In the genomic region with DNA sequence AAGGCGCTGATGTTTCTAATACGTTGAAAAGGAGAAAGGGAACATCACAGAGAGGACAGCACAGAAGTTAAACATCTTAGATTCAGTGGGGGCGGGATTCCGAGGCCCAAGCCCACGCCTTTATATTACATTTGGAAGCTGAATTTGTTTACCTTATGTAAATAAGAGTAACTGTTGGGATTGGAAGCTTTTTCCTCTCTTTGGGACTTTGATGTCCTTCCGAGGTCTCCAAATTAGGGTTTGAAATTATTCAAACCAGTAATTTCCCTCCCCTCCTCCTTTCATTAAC, we compare ENCODE assay signal across 1 cellular context.
TF ChIP-seq lines count a peak whose summit lies in the region.

No MANE protein-coding gene starts in this region.

TF ChIP-seq in HepG2, 621 proteins besides CTCF, POLR2A, EP300 and RAD21 (continued from another document and continues in another):
- TF ChIP-seq, protein P1, sequence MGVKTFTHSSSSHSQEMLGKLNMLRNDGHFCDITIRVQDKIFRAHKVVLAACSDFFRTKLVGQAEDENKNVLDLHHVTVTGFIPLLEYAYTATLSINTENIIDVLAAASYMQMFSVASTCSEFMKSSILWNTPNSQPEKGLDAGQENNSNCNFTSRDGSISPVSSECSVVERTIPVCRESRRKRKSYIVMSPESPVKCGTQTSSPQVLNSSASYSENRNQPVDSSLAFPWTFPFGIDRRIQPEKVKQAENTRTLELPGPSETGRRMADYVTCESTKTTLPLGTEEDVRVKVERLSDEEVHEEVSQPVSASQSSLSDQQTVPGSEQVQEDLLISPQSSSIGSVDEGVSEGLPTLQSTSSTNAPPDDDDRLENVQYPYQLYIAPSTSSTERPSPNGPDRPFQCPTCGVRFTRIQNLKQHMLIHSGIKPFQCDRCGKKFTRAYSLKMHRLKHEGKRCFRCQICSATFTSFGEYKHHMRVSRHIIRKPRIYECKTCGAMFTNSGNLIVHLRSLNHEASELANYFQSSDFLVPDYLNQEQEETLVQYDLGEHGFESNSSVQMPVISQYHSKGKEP (CRISPR knock-in tag; IDR thresholded peaks at IDR 0.05), result no peak
- TF ChIP-seq ATF7-NPFF (CRISPR knock-in tag; IDR thresholded peaks at IDR 0.05; ENCODE audit: low read depth) (0 out of 2 replicates have a peak, but pooled peaks have one; percentile 12), PAWR (CRISPR knock-in tag; IDR thresholded peaks at IDR 0.05; ENCODE audit: borderline replicate concordance) (0 out of 2 replicates have a peak, but pooled peaks have one; percentile 5), ZNF788 (CRISPR knock-in tag; IDR thresholded peaks at IDR 0.05; ENCODE audit: borderline replicate concordance) (no peak), POLR2AphosphoS5 (IDR thresholded peaks at IDR 0.05; ENCODE audit: low read depth, low read length) (0 out of 2 replicates have a peak, but pooled peaks have one; percentile 59), RARA (CRISPR knock-in tag; IDR thresholded peaks at IDR 0.05) (no peak), PHF5A (CRISPR knock-in tag; IDR thresholded peaks at IDR 0.05; ENCODE audit: low read depth, unreplicated experiment) (peak; percentile 1), U2AF1 (optimal IDR thresholded peaks at IDR 0.05; ENCODE audit: low read depth, low read length) (no peak), SKI (IDR thresholded peaks at IDR 0.05; ENCODE audit: partially characterized antibody) (no peak), SRSF4 (IDR thresholded peaks at IDR 0.05; ENCODE audit: low read depth, low read length, poor library complexity, severe bottlenecking) (no peak), ZNF550 (CRISPR knock-in tag; IDR thresholded peaks at IDR 0.05; ENCODE audit: borderline replicate concordance) (no peak), ZSCAN29 (CRISPR knock-in tag; conservative IDR thresholded peaks at IDR 0.05) (no peak; the same call in 1 of the 2 replicates), ATAD3A (CRISPR knock-in tag; IDR thresholded peaks at IDR 0.05) (no peak), FOXC1 (CRISPR knock-in tag; IDR thresholded peaks at IDR 0.05; ENCODE audit: borderline replicate concordance) (no peak), NCOA1 (CRISPR knock-in tag; IDR thresholded peaks at IDR 0.05) (peak; percentile 11; the same call in 1 of the 2 replicates), MAZ (IDR thresholded peaks at IDR 0.05; ENCODE audit: borderline replicate concordance, low read depth, low read length) (no peak), MAZ (CRISPR knock-in tag; IDR thresholded peaks at IDR 0.05; ENCODE audit: low read depth) (peak; percentile 34; the same call in 1 of the 2 replicates), CEBPB (IDR thresholded peaks at IDR 0.05; ENCODE audit: borderline replicate concordance, low read depth, low read length) (no peak), ZNF34 (CRISPR knock-in tag; IDR thresholded peaks at IDR 0.05; ENCODE audit: borderline replicate concordance) (peak; percentile 72; the same call in 1 of the 2 replicates), ZNF772 (CRISPR knock-in tag; IDR thresholded peaks at IDR 0.05) (peak; percentile 18; the same call in 1 of the 2 replicates), ZBTB7A (CRISPR knock-in tag; IDR thresholded peaks at IDR 0.05) (no peak), ZNF124 (CRISPR knock-in tag; IDR thresholded peaks at IDR 0.05) (no peak), ZNF775 (CRISPR knock-in tag; IDR thresholded peaks at IDR 0.05; ENCODE audit: borderline replicate concordance) (peak; percentile 10; the same call in 1 of the 2 replicates), ZNF274 (CRISPR knock-in tag; IDR thresholded peaks at IDR 0.05) (no peak), GFI1 (CRISPR knock-in tag; IDR thresholded peaks at IDR 0.05; ENCODE audit: borderline replicate concordance) (peak; percentile 10; the same call in 1 of the 2 replicates), ZNF747 (CRISPR knock-in tag; IDR thresholded peaks at IDR 0.05; ENCODE audit: borderline replicate concordance) (peak; percentile 51; the same call in 1 of the 2 replicates), FOXP1 (IDR thresholded peaks at IDR 0.05) (no peak; the same call in 1 of the 2 replicates), FOXP1 (CRISPR knock-in tag; IDR thresholded peaks at IDR 0.05) (no peak), SNAI1 (CRISPR knock-in tag; IDR thresholded peaks at IDR 0.05; ENCODE audit: borderline replicate concordance) (no peak), ZNF33A (CRISPR knock-in tag; IDR thresholded peaks at IDR 0.05; ENCODE audit: borderline replicate concordance) (no peak), HCFC1 (IDR thresholded peaks at IDR 0.05; ENCODE audit: low read depth, low read length) (no peak), ZNF749 (CRISPR knock-in tag; IDR thresholded peaks at IDR 0.05; ENCODE audit: borderline replicate concordance) (0 out of 2 replicates have a peak, but pooled peaks have one; percentile 11), ZNF496 (CRISPR knock-in tag; IDR thresholded peaks at IDR 0.05; ENCODE audit: insufficient replicate concordance) (no peak), SOX13 (IDR thresholded peaks at IDR 0.05) (no peak; the same call in 1 of the 2 replicates), SOX13 (CRISPR knock-in tag; conservative IDR thresholded peaks at IDR 0.05 in 1 of 2, IDR thresholded peaks at IDR 0.05 in 1 of 2) (no peak), TRIM24 (CRISPR knock-in tag; IDR thresholded peaks at IDR 0.05) (no peak), NFIC (IDR thresholded peaks at IDR 0.05; ENCODE audit: low read length) (no peak), NFKB2 (CRISPR knock-in tag; IDR thresholded peaks at IDR 0.05; ENCODE audit: borderline replicate concordance) (no peak), ARHGAP35 (CRISPR knock-in tag; IDR thresholded peaks at IDR 0.05; ENCODE audit: borderline replicate concordance) (no peak), TSC22D2 (CRISPR knock-in tag; IDR thresholded peaks at IDR 0.05; ENCODE audit: borderline replicate concordance) (no peak)
- TF ChIP-seq, protein P2, sequence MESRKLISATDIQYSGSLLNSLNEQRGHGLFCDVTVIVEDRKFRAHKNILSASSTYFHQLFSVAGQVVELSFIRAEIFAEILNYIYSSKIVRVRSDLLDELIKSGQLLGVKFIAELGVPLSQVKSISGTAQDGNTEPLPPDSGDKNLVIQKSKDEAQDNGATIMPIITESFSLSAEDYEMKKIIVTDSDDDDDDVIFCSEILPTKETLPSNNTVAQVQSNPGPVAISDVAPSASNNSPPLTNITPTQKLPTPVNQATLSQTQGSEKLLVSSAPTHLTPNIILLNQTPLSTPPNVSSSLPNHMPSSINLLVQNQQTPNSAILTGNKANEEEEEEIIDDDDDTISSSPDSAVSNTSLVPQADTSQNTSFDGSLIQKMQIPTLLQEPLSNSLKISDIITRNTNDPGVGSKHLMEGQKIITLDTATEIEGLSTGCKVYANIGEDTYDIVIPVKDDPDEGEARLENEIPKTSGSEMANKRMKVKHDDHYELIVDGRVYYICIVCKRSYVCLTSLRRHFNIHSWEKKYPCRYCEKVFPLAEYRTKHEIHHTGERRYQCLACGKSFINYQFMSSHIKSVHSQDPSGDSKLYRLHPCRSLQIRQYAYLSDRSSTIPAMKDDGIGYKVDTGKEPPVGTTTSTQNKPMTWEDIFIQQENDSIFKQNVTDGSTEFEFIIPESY (CRISPR knock-in tag; IDR thresholded peaks at IDR 0.05), result no peak
- TF ChIP-seq, protein P3, sequence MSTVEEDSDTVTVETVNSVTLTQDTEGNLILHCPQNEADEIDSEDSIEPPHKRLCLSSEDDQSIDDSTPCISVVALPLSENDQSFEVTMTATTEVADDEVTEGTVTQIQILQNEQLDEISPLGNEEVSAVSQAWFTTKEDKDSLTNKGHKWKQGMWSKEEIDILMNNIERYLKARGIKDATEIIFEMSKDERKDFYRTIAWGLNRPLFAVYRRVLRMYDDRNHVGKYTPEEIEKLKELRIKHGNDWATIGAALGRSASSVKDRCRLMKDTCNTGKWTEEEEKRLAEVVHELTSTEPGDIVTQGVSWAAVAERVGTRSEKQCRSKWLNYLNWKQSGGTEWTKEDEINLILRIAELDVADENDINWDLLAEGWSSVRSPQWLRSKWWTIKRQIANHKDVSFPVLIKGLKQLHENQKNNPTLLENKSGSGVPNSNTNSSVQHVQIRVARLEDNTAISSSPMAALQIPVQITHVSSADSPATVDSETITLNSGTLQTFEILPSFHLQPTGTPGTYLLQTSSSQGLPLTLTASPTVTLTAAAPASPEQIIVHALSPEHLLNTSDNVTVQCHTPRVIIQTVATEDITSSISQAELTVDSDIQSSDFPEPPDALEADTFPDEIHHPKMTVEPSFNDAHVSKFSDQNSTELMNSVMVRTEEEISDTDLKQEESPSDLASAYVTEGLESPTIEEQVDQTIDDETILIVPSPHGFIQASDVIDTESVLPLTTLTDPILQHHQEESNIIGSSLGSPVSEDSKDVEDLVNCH (CRISPR knock-in tag; IDR thresholded peaks at IDR 0.05), result peak; percentile 71; the same call in 1 of the 2 replicates
- TF ChIP-seq, protein P4, sequence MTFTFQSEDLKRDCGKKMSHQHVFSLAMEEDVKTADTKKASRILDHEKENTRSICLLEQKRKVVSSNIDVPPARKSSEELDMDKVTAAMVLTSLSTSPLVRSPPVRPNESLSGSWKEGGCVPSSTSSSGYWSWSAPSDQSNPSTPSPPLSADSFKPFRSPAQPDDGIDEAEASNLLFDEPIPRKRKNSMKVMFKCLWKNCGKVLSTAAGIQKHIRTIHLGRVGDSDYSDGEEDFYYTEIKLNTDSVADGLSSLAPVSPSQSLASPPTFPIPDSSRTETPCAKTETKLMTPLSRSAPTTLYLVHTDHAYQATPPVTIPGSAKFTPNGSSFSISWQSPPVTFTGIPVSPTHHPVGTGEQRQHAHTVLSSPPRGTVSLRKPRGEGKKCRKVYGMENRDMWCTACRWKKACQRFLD (CRISPR knock-in tag; IDR thresholded peaks at IDR 0.05; ENCODE audit: borderline replicate concordance), result no peak
- TF ChIP-seq, protein P5, sequence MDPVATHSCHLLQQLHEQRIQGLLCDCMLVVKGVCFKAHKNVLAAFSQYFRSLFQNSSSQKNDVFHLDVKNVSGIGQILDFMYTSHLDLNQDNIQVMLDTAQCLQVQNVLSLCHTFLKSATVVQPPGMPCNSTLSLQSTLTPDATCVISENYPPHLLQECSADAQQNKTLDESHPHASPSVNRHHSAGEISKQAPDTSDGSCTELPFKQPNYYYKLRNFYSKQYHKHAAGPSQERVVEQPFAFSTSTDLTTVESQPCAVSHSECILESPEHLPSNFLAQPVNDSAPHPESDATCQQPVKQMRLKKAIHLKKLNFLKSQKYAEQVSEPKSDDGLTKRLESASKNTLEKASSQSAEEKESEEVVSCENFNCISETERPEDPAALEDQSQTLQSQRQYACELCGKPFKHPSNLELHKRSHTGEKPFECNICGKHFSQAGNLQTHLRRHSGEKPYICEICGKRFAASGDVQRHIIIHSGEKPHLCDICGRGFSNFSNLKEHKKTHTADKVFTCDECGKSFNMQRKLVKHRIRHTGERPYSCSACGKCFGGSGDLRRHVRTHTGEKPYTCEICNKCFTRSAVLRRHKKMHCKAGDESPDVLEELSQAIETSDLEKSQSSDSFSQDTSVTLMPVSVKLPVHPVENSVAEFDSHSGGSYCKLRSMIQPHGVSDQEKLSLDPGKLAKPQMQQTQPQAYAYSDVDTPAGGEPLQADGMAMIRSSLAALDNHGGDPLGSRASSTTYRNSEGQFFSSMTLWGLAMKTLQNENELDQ (CRISPR knock-in tag; IDR thresholded peaks at IDR 0.05; ENCODE audit: borderline replicate concordance), result no peak
- TF ChIP-seq, protein P6, sequence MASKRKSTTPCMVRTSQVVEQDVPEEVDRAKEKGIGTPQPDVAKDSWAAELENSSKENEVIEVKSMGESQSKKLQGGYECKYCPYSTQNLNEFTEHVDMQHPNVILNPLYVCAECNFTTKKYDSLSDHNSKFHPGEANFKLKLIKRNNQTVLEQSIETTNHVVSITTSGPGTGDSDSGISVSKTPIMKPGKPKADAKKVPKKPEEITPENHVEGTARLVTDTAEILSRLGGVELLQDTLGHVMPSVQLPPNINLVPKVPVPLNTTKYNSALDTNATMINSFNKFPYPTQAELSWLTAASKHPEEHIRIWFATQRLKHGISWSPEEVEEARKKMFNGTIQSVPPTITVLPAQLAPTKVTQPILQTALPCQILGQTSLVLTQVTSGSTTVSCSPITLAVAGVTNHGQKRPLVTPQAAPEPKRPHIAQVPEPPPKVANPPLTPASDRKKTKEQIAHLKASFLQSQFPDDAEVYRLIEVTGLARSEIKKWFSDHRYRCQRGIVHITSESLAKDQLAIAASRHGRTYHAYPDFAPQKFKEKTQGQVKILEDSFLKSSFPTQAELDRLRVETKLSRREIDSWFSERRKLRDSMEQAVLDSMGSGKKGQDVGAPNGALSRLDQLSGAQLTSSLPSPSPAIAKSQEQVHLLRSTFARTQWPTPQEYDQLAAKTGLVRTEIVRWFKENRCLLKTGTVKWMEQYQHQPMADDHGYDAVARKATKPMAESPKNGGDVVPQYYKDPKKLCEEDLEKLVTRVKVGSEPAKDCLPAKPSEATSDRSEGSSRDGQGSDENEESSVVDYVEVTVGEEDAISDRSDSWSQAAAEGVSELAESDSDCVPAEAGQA (IDR thresholded peaks at IDR 0.05; ENCODE audit: low read depth), result no peak
- TF ChIP-seq, protein P6 (CRISPR knock-in tag; IDR thresholded peaks at IDR 0.05; ENCODE audit: borderline replicate concordance), result no peak
- TF ChIP-seq, protein P7, sequence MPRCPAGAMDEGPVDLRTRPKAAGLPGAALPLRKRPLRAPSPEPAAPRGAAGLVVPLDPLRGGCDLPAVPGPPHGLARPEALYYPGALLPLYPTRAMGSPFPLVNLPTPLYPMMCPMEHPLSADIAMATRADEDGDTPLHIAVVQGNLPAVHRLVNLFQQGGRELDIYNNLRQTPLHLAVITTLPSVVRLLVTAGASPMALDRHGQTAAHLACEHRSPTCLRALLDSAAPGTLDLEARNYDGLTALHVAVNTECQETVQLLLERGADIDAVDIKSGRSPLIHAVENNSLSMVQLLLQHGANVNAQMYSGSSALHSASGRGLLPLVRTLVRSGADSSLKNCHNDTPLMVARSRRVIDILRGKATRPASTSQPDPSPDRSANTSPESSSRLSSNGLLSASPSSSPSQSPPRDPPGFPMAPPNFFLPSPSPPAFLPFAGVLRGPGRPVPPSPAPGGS (CRISPR knock-in tag; IDR thresholded peaks at IDR 0.05), result 0 out of 2 replicates have a peak, but pooled peaks have one; percentile 48
- TF ChIP-seq, protein P8, sequence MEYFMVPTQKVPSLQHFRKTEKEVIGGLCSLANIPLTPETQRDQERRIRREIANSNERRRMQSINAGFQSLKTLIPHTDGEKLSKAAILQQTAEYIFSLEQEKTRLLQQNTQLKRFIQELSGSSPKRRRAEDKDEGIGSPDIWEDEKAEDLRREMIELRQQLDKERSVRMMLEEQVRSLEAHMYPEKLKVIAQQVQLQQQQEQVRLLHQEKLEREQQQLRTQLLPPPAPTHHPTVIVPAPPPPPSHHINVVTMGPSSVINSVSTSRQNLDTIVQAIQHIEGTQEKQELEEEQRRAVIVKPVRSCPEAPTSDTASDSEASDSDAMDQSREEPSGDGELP (IDR thresholded peaks at IDR 0.05; ENCODE audit: borderline replicate concordance, low read depth), result no peak
